1 cellular context compared by ENCODE assay signal in genomic region chr1:212233321-212233720, GRCh38.
TF ChIP-seq lines count a peak whose summit lies in the region.

No MANE protein-coding gene starts in this region.

TF ChIP-seq in K562, 482 proteins besides CTCF, POLR2A, EP300 and RAD21:
- no peak for TF ChIP-seq STAT5B (CRISPR knock-in tag; IDR thresholded peaks at IDR 0.05)
- TF ChIP-seq, protein P1, sequence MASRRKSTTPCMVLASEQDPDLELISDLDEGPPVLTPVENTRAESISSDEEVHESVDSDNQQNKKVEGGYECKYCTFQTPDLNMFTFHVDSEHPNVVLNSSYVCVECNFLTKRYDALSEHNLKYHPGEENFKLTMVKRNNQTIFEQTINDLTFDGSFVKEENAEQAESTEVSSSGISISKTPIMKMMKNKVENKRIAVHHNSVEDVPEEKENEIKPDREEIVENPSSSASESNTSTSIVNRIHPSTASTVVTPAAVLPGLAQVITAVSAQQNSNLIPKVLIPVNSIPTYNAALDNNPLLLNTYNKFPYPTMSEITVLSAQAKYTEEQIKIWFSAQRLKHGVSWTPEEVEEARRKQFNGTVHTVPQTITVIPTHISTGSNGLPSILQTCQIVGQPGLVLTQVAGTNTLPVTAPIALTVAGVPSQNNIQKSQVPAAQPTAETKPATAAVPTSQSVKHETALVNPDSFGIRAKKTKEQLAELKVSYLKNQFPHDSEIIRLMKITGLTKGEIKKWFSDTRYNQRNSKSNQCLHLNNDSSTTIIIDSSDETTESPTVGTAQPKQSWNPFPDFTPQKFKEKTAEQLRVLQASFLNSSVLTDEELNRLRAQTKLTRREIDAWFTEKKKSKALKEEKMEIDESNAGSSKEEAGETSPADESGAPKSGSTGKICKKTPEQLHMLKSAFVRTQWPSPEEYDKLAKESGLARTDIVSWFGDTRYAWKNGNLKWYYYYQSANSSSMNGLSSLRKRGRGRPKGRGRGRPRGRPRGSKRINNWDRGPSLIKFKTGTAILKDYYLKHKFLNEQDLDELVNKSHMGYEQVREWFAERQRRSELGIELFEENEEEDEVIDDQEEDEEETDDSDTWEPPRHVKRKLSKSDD (conservative IDR thresholded peaks at IDR 0.05; ENCODE audit: low read length) = no peak
- no peak for TF ChIP-seq RB1 (IDR thresholded peaks at IDR 0.05; ENCODE audit: low read depth)
- no peak for TF ChIP-seq PKNOX1 (IDR thresholded peaks at IDR 0.05)
- TF ChIP-seq RBBP5 (IDR thresholded peaks at IDR 0.05; ENCODE audit: borderline replicate concordance, insufficient read depth, low read length, poor library complexity, severe bottlenecking) = no peak
- no peak for TF ChIP-seq SMAD4 (CRISPR knock-in tag; conservative IDR thresholded peaks at IDR 0.05)
- TF ChIP-seq ILK (tag; IDR thresholded peaks at IDR 0.05; ENCODE audit: borderline replicate concordance, low read depth) = no peak
- no peak for TF ChIP-seq PRPF4 (IDR thresholded peaks at IDR 0.05; ENCODE audit: insufficient read depth, low read depth, low read length, poor library complexity, severe bottlenecking)
- TF ChIP-seq ERF (CRISPR knock-in tag; IDR thresholded peaks at IDR 0.05) = no peak
- TF ChIP-seq CLOCK (CRISPR knock-in tag; IDR thresholded peaks at IDR 0.05; ENCODE audit: borderline replicate concordance) = no peak
- no peak for TF ChIP-seq RHOXF2B (CRISPR knock-in tag; conservative IDR thresholded peaks at IDR 0.05)
- TF ChIP-seq CEBPG (CRISPR knock-in tag; IDR thresholded peaks at IDR 0.05) = no peak
- no peak for TF ChIP-seq CEBPG (tag; conservative IDR thresholded peaks at IDR 0.05 in 1 of 2, IDR thresholded peaks at IDR 0.05 in 1 of 2)
- no peak for TF ChIP-seq TGIF2 (CRISPR knock-in tag; IDR thresholded peaks at IDR 0.05)
- TF ChIP-seq ZNF282 (CRISPR knock-in tag; IDR thresholded peaks at IDR 0.05) = no peak
- TF ChIP-seq RCOR1 (IDR thresholded peaks at IDR 0.05; ENCODE audit: borderline replicate concordance in 1 of 2, low read depth in 2 of 2, low read length in 2 of 2) = no peak
- no peak for TF ChIP-seq ELF4 (CRISPR knock-in tag; IDR thresholded peaks at IDR 0.05)
- no peak for TF ChIP-seq KAT8 (IDR thresholded peaks at IDR 0.05; ENCODE audit: low read depth)
- no peak for TF ChIP-seq ZNF699 (CRISPR knock-in tag; IDR thresholded peaks at IDR 0.05; ENCODE audit: insufficient replicate concordance)
- TF ChIP-seq, protein P2, sequence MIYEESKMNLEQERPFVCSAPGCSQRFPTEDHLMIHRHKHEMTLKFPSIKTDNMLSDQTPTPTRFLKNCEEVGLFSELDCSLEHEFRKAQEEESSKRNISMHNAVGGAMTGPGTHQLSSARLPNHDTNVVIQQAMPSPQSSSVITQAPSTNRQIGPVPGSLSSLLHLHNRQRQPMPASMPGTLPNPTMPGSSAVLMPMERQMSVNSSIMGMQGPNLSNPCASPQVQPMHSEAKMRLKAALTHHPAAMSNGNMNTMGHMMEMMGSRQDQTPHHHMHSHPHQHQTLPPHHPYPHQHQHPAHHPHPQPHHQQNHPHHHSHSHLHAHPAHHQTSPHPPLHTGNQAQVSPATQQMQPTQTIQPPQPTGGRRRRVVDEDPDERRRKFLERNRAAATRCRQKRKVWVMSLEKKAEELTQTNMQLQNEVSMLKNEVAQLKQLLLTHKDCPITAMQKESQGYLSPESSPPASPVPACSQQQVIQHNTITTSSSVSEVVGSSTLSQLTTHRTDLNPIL (CRISPR knock-in tag; IDR thresholded peaks at IDR 0.05) = no peak
TF ChIP-seq in K562: peak in this region for 0.
